7 cellular contexts compared by ENCODE assay signal in genomic region chr10:121921541-121921940, GRCh38. TPM values are rescaled to one million over a fixed set of nuclear protein-coding genes. Genes with fewer than 3 reads are reported as not detected.
A peak's percentile ranks its signal among the peaks of the same experiment; 100 is the strongest.
DNase-seq lines count a peak whose midpoint lies in the region; ATAC-seq and TF ChIP-seq lines count a peak whose summit lies in the region.
"Not testable (repeated sequence)": the region's sequence is repeated elsewhere in the genome, so short reads cannot be mapped to it uniquely, and the experiment has no call there.

No MANE protein-coding gene starts in this region.

- H3K9me3 Mint-ChIP-seq in mesothelial cell of epicardium: not testable (repeated sequence)

- not testable (repeated sequence) for H2AFZ ChIP-seq in Karpas-422 (ENCODE audit: low read length)

- H3K27ac ChIP-seq in Karpas-422 (ENCODE audit: low read length) (peak overlapping the region; percentile 95), caudate nucleus (ENCODE audit: low read depth, low read length) (peak overlapping the region; percentile 24)

- peaks cover 15% of the 10 kb centered on the region for H3K4me1 Mint-ChIP-seq in mesothelial cell of epicardium

- peaks cover 20% of the 10 kb centered on the region for H3K36me3 Mint-ChIP-seq in mesothelial cell of epicardium

- DNase-seq in Karpas-422: peak; percentile 40
- DNase-seq in caudate nucleus (lab: John Stamatoyannopoulos, UW): peak in 11 of 61 donors; percentile 5 to 32 (median 17)
- peak; percentile 89 for DNase-seq in fibroblast of villous mesenchyme (ENCODE audit: low read depth)
- not testable (repeated sequence) for DNase-seq in left ventricle myocardium superior; mesothelial cell of epicardium (ENCODE audit: low spot score in 2 of 2, unreplicated experiment in 2 of 2)
- DNase-seq in retina: peak; percentile 46

- H3K4me3 ChIP-seq in Karpas-422 (ENCODE audit: low read length); fibroblast of villous mesenchyme (ENCODE audit: low read depth, low read length): not testable (repeated sequence)

- H4K20me1 ChIP-seq in Karpas-422 (ENCODE audit: insufficient read depth, low read depth, low read length): not testable (repeated sequence)

- not testable (repeated sequence) for H3K4me3 Mint-ChIP-seq in mesothelial cell of epicardium

- not testable (repeated sequence) for H3K9me2 ChIP-seq in Karpas-422 (replicated peaks; ENCODE audit: insufficient read depth, low read length)

- not testable (repeated sequence) for H3K9me3 ChIP-seq in Karpas-422 (ENCODE audit: low read length)

- intact Hi-C loops in left ventricle myocardium superior (cut with micrococcal nuclease): not testable (repeated sequence)

- ATAC-seq in SK-N-SH treated with all-trans-retinoic acid at 6 μM for 48 hours (peak; percentile 34; the same call in 2 of the 3 replicates), left ventricle myocardium superior (peak; percentile 18)

- not testable (repeated sequence) for H3K9ac ChIP-seq in Karpas-422 (ENCODE audit: low read length)

- peaks cover 77% of the 10 kb centered on the region for H3K4me1 ChIP-seq in Karpas-422 (ENCODE audit: low read length)

- H3K27me3 ChIP-seq in Karpas-422 (ENCODE audit: low read length): not testable (repeated sequence)

- TF ChIP-seq CTCF in fibroblast of villous mesenchyme (IDR thresholded peaks at IDR 0.05; ENCODE audit: insufficient read depth, low read depth, low read length); mesothelial cell of epicardium (IDR thresholded peaks at IDR 0.05; ENCODE audit: unreplicated experiment): not testable (repeated sequence)

- H3K79me2 ChIP-seq in Karpas-422 (ENCODE audit: low read length): peaks cover 87% of the 10 kb centered on the region

- H3K27me3 Mint-ChIP-seq in mesothelial cell of epicardium (ENCODE audit: low read depth): not testable (repeated sequence)

- peak overlapping the region; percentile 7 for H3K4me2 ChIP-seq in Karpas-422 (ENCODE audit: low read depth, low read length, poor library complexity, severe bottlenecking)

- H3K27ac Mint-ChIP-seq in mesothelial cell of epicardium: peak overlapping the region; percentile 94

- peaks cover 47% of the 10 kb centered on the region for H3K36me3 ChIP-seq in Karpas-422 (ENCODE audit: insufficient read depth, low read length)

TF ChIP-seq in SK-N-SH treated with all-trans-retinoic acid at 6 μM for 48 hours, 23 proteins besides CTCF, POLR2A, EP300 and RAD21:
- TF ChIP-seq TSHZ2 (CRISPR knock-in tag; IDR thresholded peaks at IDR 0.05) (peak; percentile 47; the same call in 1 of the 2 replicates), ZFP3 (CRISPR knock-in tag; IDR thresholded peaks at IDR 0.05) (0 out of 2 replicates have a peak, but pooled peaks have one; percentile 52), TCF4 (CRISPR knock-in tag; IDR thresholded peaks at IDR 0.05; ENCODE audit: borderline replicate concordance) (peak; percentile 72; the same call in 1 of the 2 replicates)

RNA-seq across cellular contexts. Expression of gene ATE1, which starts 6.3 kb away (rescaled TPM):
- total RNA-seq in Karpas-422 (2014; rRNA removed; shearing (Covaris generic); ENCODE audit: low replicate concordance): 43.9 and 72.6 TPM in 2 replicates
- 18.4 and 33.2 TPM in 2 replicates for total RNA-seq in fibroblast of villous mesenchyme
- 36.9 TPM for total RNA-seq in left ventricle myocardium superior
- total RNA-seq in mesothelial cell of epicardium: 33.0 to 35.6 TPM (median 34.3 TPM) in 3 replicates

RNA-seq across cellular contexts. Expression of gene NSMCE4A, which starts 53.5 kb away (rescaled TPM):
- 105 and 108 TPM in 2 replicates for total RNA-seq in Karpas-422 (2014; rRNA removed; shearing (Covaris generic); ENCODE audit: low replicate concordance)
- total RNA-seq in fibroblast of villous mesenchyme: 30.2 and 34.8 TPM in 2 replicates
- 30.3 TPM for total RNA-seq in left ventricle myocardium superior
- 41.7 to 46.9 TPM (median 44.4 TPM) in 3 replicates for total RNA-seq in mesothelial cell of epicardium
